1 cellular context compared by ENCODE assay signal in genomic region chr16:3997231-3997841, GRCh38.
TF ChIP-seq lines count a peak whose summit lies in the region.

No MANE protein-coding gene starts in this region.

TF ChIP-seq in H1, 55 proteins besides CTCF, POLR2A, EP300 and RAD21 (continued from another document):
- TF ChIP-seq PHF8 (conservative IDR thresholded peaks at IDR 0.05; ENCODE audit: low read depth, low read length) (no peak), EZH2 (IDR thresholded peaks at IDR 0.05; ENCODE audit: low read depth, low read length, severe bottlenecking) (no peak), CBX8 (IDR thresholded peaks at IDR 0.05; ENCODE audit: borderline replicate concordance, low read depth, low read length) (no peak), CHD7 (IDR thresholded peaks at IDR 0.05; ENCODE audit: insufficient replicate concordance, low read length) (no peak)
